In the genomic region with DNA sequence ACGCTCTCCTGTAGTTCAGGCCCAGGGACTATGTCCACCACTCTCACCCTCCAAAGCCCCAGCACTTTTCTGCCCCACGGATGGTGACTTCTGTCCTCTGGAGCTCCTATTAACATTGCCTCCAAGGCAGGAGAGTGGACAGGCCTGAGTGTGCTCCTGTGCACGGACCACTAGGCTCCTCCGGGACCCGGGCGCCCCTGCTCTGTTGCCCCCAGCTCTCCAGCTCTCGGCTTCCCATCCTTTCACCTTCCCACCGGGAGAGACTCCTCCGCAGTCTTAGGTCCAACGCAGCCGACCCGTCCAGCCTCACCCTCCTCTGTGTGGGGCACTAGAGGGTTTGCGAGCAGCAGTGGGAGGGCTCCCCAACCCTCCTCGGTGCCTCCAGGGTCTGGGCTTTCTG, we compare ENCODE assay signal across 13 cellular contexts. TPM values are rescaled to one million over a fixed set of nuclear protein-coding genes. Genes with fewer than 3 reads are reported as not detected.
DNase-seq lines count a peak whose midpoint lies in the region; ATAC-seq and TF ChIP-seq lines count a peak whose summit lies in the region.
"Had no signal": no experiment of that assay in that cellular context is flagged by ENCODE, and none has a peak within 500 bp of the region (broad histone marks: within the 10 kb centered on the region; RNA-seq: fewer than 3 reads in every experiment).

No MANE protein-coding gene starts in this region.

- no peak for ATAC-seq in T-helper 17 cell
- ATAC-seq in thoracic aorta (ENCODE audit: insufficient number of reproducible peaks, low FRiP score, low read depth): no peak
- no peak for ATAC-seq in GM19324 (IDR thresholded peaks at IDR 0.05; ENCODE audit: low FRiP score, unreplicated experiment)

- H3K27me3 Mint-ChIP-seq in T-helper 17 cell: no peaks in the 10 kb centered on the region
- H3K27me3 Mint-ChIP-seq in nephron (ENCODE audit: low read depth): no peaks in the 10 kb centered on the region

- H3K9me3 ChIP-seq in T-helper 17 cell (ENCODE audit: control insufficient read depth, low read length, poor library complexity, severe bottlenecking): no peaks in the 10 kb centered on the region
- no peaks in the 10 kb centered on the region for H3K9me3 ChIP-seq in thoracic aorta
- H3K9me3 ChIP-seq: HAP-1, lower lobe of right lung, ovary had no signal

- intact Hi-C loops in dorsolateral prefrontal cortex (cut with DNase I): loop anchor here in 1 of 2 donors (5.0 kb wide), 1 partner anchor 57 kb away; no protein-coding TSS in a partner anchor

- H3K4me3 Mint-ChIP-seq in T-helper 17 cell (no peak overlapping the region), nephron (no peak overlapping the region)

- no peaks in the 10 kb centered on the region for H3K9me3 Mint-ChIP-seq in nephron

- no peak for DNase-seq in T-helper 17 cell
- DNase-seq in dorsolateral prefrontal cortex: no peak
- DNase-seq in thoracic aorta (ENCODE audit: low spot score): no peak
- DNase-seq in NCI-H128 (lab: John Stamatoyannopoulos, UW; ENCODE audit: unreplicated experiment): no peak
- no peak for DNase-seq in HCEC 1CT
- DNase-seq: activated CD4-positive, CD25-positive, alpha-beta regulatory T cell; activated T-cell treated with anti-CD3 and anti-CD28 coated beads, Interleukin-2, amount 50 U/mL, for 48 hours; amniotic stem cell; lower lobe of right lung had no signal

- peaks cover 44 to 76% of the 10 kb centered on the region in 2 donors for H3K4me1 ChIP-seq in thoracic aorta (ENCODE audit: control insufficient read depth in 1 of 2, low read depth in 2 of 2)
- H3K4me1 ChIP-seq: HAP-1 had no signal

- H3K4me3 ChIP-seq in dorsolateral prefrontal cortex (no peak overlapping the region), thoracic aorta (no peak overlapping the region)
- H3K4me3 ChIP-seq: HAP-1, lower lobe of right lung, ovary had no signal

- H3K27ac ChIP-seq in dorsolateral prefrontal cortex (peak overlapping the region in 58 of 59 donors; percentile 51 to 99 (median 90)), thoracic aorta (peak overlapping the region; percentile 81 to 82)
- H3K27ac ChIP-seq: lower lobe of right lung had no signal

- H3K4me1 Mint-ChIP-seq in T-helper 17 cell (peaks cover 8% of the 10 kb centered on the region), nephron (peaks cover 26% of the 10 kb centered on the region)

- H3K36me3 ChIP-seq in thoracic aorta: peaks cover 82% of the 10 kb centered on the region
- H3K36me3 ChIP-seq: ovary had no signal

- H3K36me3 Mint-ChIP-seq in T-helper 17 cell (ENCODE audit: low read depth): peaks cover 9% of the 10 kb centered on the region
- peaks cover 41% of the 10 kb centered on the region for H3K36me3 Mint-ChIP-seq in nephron (ENCODE audit: low read depth)

- no peaks in the 10 kb centered on the region for H3K27me3 ChIP-seq in dorsolateral prefrontal cortex
- H3K27me3 ChIP-seq in thoracic aorta (replicated peaks; ENCODE audit: insufficient read depth): no peaks in the 10 kb centered on the region
- H3K27me3 ChIP-seq: ovary had no signal

- H3K27ac Mint-ChIP-seq in T-helper 17 cell: peak overlapping the region; percentile 51
- H3K27ac Mint-ChIP-seq in nephron: peak overlapping the region in 2 of 3 experiments; percentile 39 to 48

- no peak for TF ChIP-seq CTCF in dorsolateral prefrontal cortex (IDR thresholded peaks at IDR 0.05 in 54 of 56, conservative IDR thresholded peaks at IDR 0.05 in 2 of 56; ENCODE audit: low read depth in 1 of 56, partially characterized antibody in 56 of 56)
- TF ChIP-seq CTCF in nephron (IDR thresholded peaks at IDR 0.05; ENCODE audit: unreplicated experiment in 3 of 3): no peak
- TF ChIP-seq CTCF in thoracic aorta (IDR thresholded peaks at IDR 0.05): no peak

RNA-seq across cellular contexts. Expression of a gene that starts 30.4 kb away (rescaled TPM):
- total RNA-seq in T-helper 17 cell (1 to 10 TPM; 6.8 to 9.0 TPM), dorsolateral prefrontal cortex (1 to 10 TPM in 55 of 120 experiments, under 1 TPM in 32, not detected in 33; 0.19 to 3.0 (median 1.2) TPM), thoracic aorta (1 to 10 TPM in 1 of 2 donors, under 1 TPM in 1; 0.81 to 2.1 TPM)

RNA-seq across cellular contexts. Expression of a gene that starts 59.5 kb away (rescaled TPM):
- total RNA-seq in T-helper 17 cell (not detected), dorsolateral prefrontal cortex (1 to 10 TPM in 3 of 120 experiments, not detected in 117; 1.1 to 1.2 (median 1.2) TPM), thoracic aorta (not detected)
- total RNA-seq: lower lobe of right lung had no signal
